In the genomic region with DNA sequence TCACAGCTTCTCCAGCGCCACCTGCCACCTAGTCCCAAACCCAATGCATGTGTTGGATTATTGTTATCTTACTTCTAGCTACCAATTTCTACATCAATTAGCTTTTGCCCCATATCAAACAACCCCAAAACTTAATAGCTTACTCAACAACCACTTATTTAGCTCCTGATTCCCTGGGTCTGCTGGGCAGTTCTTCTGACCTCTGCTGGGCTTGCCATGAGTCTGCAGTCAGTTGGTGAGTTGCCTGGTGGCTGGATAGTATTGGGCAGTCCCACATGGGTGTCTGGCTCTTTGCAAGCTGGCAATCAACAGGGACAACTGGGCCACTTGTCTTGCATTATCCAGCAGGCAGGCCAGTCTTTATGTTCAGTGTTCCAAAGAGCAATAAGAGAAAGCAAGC, we compare ENCODE assay signal across 19 cellular contexts. TPM values are rescaled to one million over a fixed set of nuclear protein-coding genes. Genes with fewer than 3 reads are reported as not detected.
DNase-seq lines count a peak whose midpoint lies in the region; ATAC-seq, FAIRE-seq and TF ChIP-seq lines count a peak whose summit lies in the region.
"Had no signal": no experiment of that assay in that cellular context is flagged by ENCODE, and none has a peak within 500 bp of the region (broad histone marks: within the 10 kb centered on the region; RNA-seq: fewer than 3 reads in every experiment).

No MANE protein-coding gene starts in this region.

- DNase-seq in H9 = no peak
- no peak for DNase-seq in PC-3
- no peak for DNase-seq in H1 (ENCODE audit: low read depth in 1 of 2, low spot score in 2 of 2)
- DNase-seq in left colon = no peak
- DNase-seq in HUDEP-2 (lab: John Stamatoyannopoulos, UW; ENCODE audit: unreplicated experiment in 76 of 76) = no peak
- no peak for DNase-seq in cerebellar nuclear complex (lab: John Stamatoyannopoulos, UW)
- no peak for DNase-seq in NCI-H146 (lab: John Stamatoyannopoulos, UW)
- DNase-seq in colonic mucosa = no peak
- DNase-seq: 8988T; AML-193; CD4-positive, CD25-positive, alpha-beta regulatory T cell; DMS53; GOT3; HCEC 1CT had no signal

- no peaks in the 10 kb centered on the region for H3K9me3 ChIP-seq in H9 (ENCODE audit: control insufficient read depth, low read depth, low read length)
- no peaks in the 10 kb centered on the region for H3K9me3 ChIP-seq in PC-3 (ENCODE audit: low read length)
- peaks cover 0 to 3% of the 10 kb centered on the region in 2 experiments; a peak in 1 of 4 replicates for H3K9me3 ChIP-seq in H1 (ENCODE audit: insufficient read depth in 2 of 2, low read depth in 1 of 2, low read length in 1 of 2)
- H3K9me3 ChIP-seq in colonic mucosa = no peaks in the 10 kb centered on the region

- H2BK15ac ChIP-seq in H9 (ENCODE audit: low read depth, low read length) (no peak overlapping the region), H1 (ENCODE audit: low read length) (no peak overlapping the region)

- CTCF ChIA-PET in PC-3 (lab: Charles Lee) = no interaction called here
- CTCF ChIA-PET in H1 (lab: Charles Lee; ENCODE audit: partially characterized antibody) = interaction anchor here (0.5 to 6.2 kb wide), 9 partner anchors 9 to 478 kb away, joined by 3 to 61 read pairs (median 6); partner anchors contain the start of gene MS4A15

- no peak overlapping the region for H4K5ac ChIP-seq in H9 (ENCODE audit: insufficient read length, low read depth, low read length)
- H4K5ac ChIP-seq in H1 (ENCODE audit: insufficient read length, low read depth, low read length) = no peak overlapping the region

- H3K4me3 Mint-ChIP-seq in H9 = no peak overlapping the region

- H2BK120ac ChIP-seq in H9 (ENCODE audit: low read depth, low read length, poor library complexity, severe bottlenecking) (no peak overlapping the region), H1 (replicated peaks; ENCODE audit: low read depth, low read length) (no peak overlapping the region)

- H3K4me2 ChIP-seq in H9 (ENCODE audit: insufficient read depth, insufficient read length, low read length) (no peak overlapping the region), PC-3 (ENCODE audit: low read length) (no peak overlapping the region), H1 (ENCODE audit: insufficient read depth in 1 of 2, low read depth in 2 of 2, low read length in 2 of 2) (no peak overlapping the region)
- H3K4me2 ChIP-seq: BLaER1 treated with 17β-estradiol and CSF1 and Interleukin-3, amounts not matched to agents 10 nM and 100 nM had no signal

- H3K4ac ChIP-seq in H9 (ENCODE audit: low read depth, low read length) = no peak overlapping the region
- H3K4ac ChIP-seq in H1 (replicated peaks; ENCODE audit: insufficient read length, low read depth, low read length) = no peak overlapping the region

- no peak for TF ChIP-seq POLR2A in H1 (IDR thresholded peaks at IDR 0.05; ENCODE audit: control extremely low read depth in 1 of 2, low read depth in 2 of 2, low read length in 2 of 2)

- no peak overlapping the region for H2BK12ac ChIP-seq in H9 (ENCODE audit: insufficient read length, low read depth, low read length)
- H2BK12ac ChIP-seq in H1 (ENCODE audit: low read depth, low read length) = no peak overlapping the region

- no peak for TF ChIP-seq EP300 in H1 (IDR thresholded peaks at IDR 0.05; ENCODE audit: borderline replicate concordance in 1 of 2, low read depth in 2 of 2, low read length in 2 of 2)

- H4K91ac ChIP-seq in H9 (ENCODE audit: insufficient read length, low read depth, low read length) (no peak overlapping the region), H1 (replicated peaks; ENCODE audit: insufficient read length, low read length) (no peak overlapping the region)

- no peak for FAIRE-seq in H1 (lab: Jason Lieb, UNC)
- FAIRE-seq: GM12878, GM18507, HepG2 had no signal

- no peaks in the 10 kb centered on the region for H3K27me3 ChIP-seq in H9 (ENCODE audit: insufficient read depth, low read length)
- peaks cover 21% of the 10 kb centered on the region for H3K27me3 ChIP-seq in PC-3 (ENCODE audit: low read length)
- H3K27me3 ChIP-seq in H1 (replicated peaks in 1 of 4; ENCODE audit: control insufficient read depth in 3 of 4, extremely low read depth in 1 of 4, insufficient read depth in 3 of 4, low read length in 3 of 4) = no peaks in the 10 kb centered on the region
- no peaks in the 10 kb centered on the region for H3K27me3 ChIP-seq in colonic mucosa
- H3K27me3 ChIP-seq: BLaER1 treated with 17β-estradiol and CSF1 and Interleukin-3, amounts not matched to agents 10 nM and 100 nM had no signal

- H4K20me1 ChIP-seq in H9 (ENCODE audit: control insufficient read depth, insufficient read depth, insufficient read length) (no peaks in the 10 kb centered on the region), PC-3 (ENCODE audit: low read length) (no peaks in the 10 kb centered on the region), H1 (replicated peaks in 1 of 2; ENCODE audit: control insufficient read depth in 1 of 2, insufficient read depth in 2 of 2, low read length in 2 of 2) (peaks cover 0 to 4% of the 10 kb centered on the region in 2 experiments)
- H4K20me1 ChIP-seq: BLaER1 treated with 17β-estradiol and CSF1 and Interleukin-3, amounts not matched to agents 10 nM and 100 nM had no signal

- H3K14ac ChIP-seq in H9 (ENCODE audit: insufficient read depth, low read length) (no peak overlapping the region), H1 (ENCODE audit: insufficient read length) (no peak overlapping the region)

- no peaks in the 10 kb centered on the region for H3K79me1 ChIP-seq in H9 (ENCODE audit: insufficient read depth, low read depth, low read length, poor library complexity, severe bottlenecking)
- H3K79me1 ChIP-seq in H1 (ENCODE audit: low read depth, low read length) = no peaks in the 10 kb centered on the region

- H3K79me2 ChIP-seq in H9 (ENCODE audit: insufficient read depth, low read length) (no peaks in the 10 kb centered on the region), PC-3 (ENCODE audit: low read length) (no peaks in the 10 kb centered on the region), H1 (ENCODE audit: control insufficient read depth in 1 of 2, insufficient read depth in 2 of 2, low read length in 2 of 2) (no peaks in the 10 kb centered on the region)

- ATAC-seq in PC-3 (no peak), left colon (peak; percentile 35)
- ATAC-seq: GM12878, HepG2 had no signal

- no peak overlapping the region for H2AK5ac ChIP-seq in H9 (ENCODE audit: insufficient read length, low read length)
- no peak overlapping the region for H2AK5ac ChIP-seq in H1 (ENCODE audit: low read depth, low read length)

- peaks cover 4 to 8% of the 10 kb centered on the region in 2 experiments for H3K4me1 Mint-ChIP-seq in H9
- H3K4me1 Mint-ChIP-seq: CD4-positive, CD25-positive, alpha-beta regulatory T cell had no signal

- no TSS peak for BruUV-seq in PC-3 (replicated peaks; lab: Mats Ljungman, UMichigan)

- no peak overlapping the region for H2AFZ ChIP-seq in H9 (ENCODE audit: low read length)
- H2AFZ ChIP-seq in PC-3 (ENCODE audit: low read length) = no peak overlapping the region
- no peak overlapping the region for H2AFZ ChIP-seq in H1 (ENCODE audit: low read length)

- no peak overlapping the region for H3K27ac Mint-ChIP-seq in H9
- H3K27ac Mint-ChIP-seq: CD4-positive, CD25-positive, alpha-beta regulatory T cell had no signal

- no peak overlapping the region for H3K18ac ChIP-seq in H9 (ENCODE audit: insufficient read length, low read depth, low read length)
- no peak overlapping the region for H3K18ac ChIP-seq in H1 (ENCODE audit: extremely low read depth, low read length)

- H3K4me1 ChIP-seq in H9 (ENCODE audit: insufficient read depth, low read length) (no peaks in the 10 kb centered on the region), PC-3 (ENCODE audit: insufficient read depth, low read length) (no peaks in the 10 kb centered on the region), H1 (replicated peaks in 1 of 4; ENCODE audit: control insufficient read depth in 3 of 4, insufficient read depth in 4 of 4, low read length in 3 of 4) (no peaks in the 10 kb centered on the region), colonic mucosa (no peaks in the 10 kb centered on the region)

- H3K27me3 Mint-ChIP-seq in H9 (ENCODE audit: low read depth) = peaks cover 3% of the 10 kb centered on the region

- peak; percentile 34; the same call in 1 of the 3 replicates for TF ChIP-seq CTCF in H9 (conservative IDR thresholded peaks at IDR 0.05)
- TF ChIP-seq CTCF in PC-3 (conservative IDR thresholded peaks at IDR 0.05; ENCODE audit: low read depth, low read length) = peak; percentile 43; the same call in 1 of the 2 replicates
- peak; percentile 27 to 46 (median 35) for TF ChIP-seq CTCF in H1 (IDR thresholded peaks at IDR 0.05; ENCODE audit: control extremely low read depth in 1 of 3, insufficient read depth in 1 of 3, low read depth in 1 of 3, low read length in 3 of 3)
- no peak for TF ChIP-seq CTCF in colonic mucosa (IDR thresholded peaks at IDR 0.05)

- H3K23me2 ChIP-seq in H9 (ENCODE audit: insufficient read length, low read depth, low read length, poor library complexity, severe bottlenecking) (no peaks in the 10 kb centered on the region), H1 (ENCODE audit: low read depth, low read length) (no peaks in the 10 kb centered on the region)

- no peak overlapping the region for H3K4me3 ChIP-seq in PC-3 (ENCODE audit: low read length)
- no peak overlapping the region for H3K4me3 ChIP-seq in H1 (ENCODE audit: extremely low read depth in 1 of 4, insufficient read depth in 2 of 4, low read depth in 3 of 4, low read length in 4 of 4)
- H3K4me3 ChIP-seq in colonic mucosa = no peak overlapping the region
- H3K4me3 ChIP-seq: BLaER1 treated with 17β-estradiol and CSF1 and Interleukin-3, amounts not matched to agents 10 nM and 100 nM; GM12878 had no signal

- H2BK20ac ChIP-seq in H9 (ENCODE audit: low read depth, low read length, poor library complexity, severe bottlenecking) (no peak overlapping the region), H1 (ENCODE audit: low read length) (no peak overlapping the region)

- no peaks in the 10 kb centered on the region for H3F3A ChIP-seq in PC-3 (ENCODE audit: low read length, unreplicated experiment)

- no peaks in the 10 kb centered on the region for H3K9me2 ChIP-seq in PC-3 (replicated peaks; ENCODE audit: low read length)

- intact Hi-C loops in PC-3 (cut with micrococcal nuclease) (no loop called here), left colon (cut with DNase I, micrococcal nuclease) (no loop called here), colonic mucosa (cut with DNase I) (no loop called here)

- POLR2A ChIA-PET in PC-3 (lab: Charles Lee; ENCODE audit: unreplicated experiment) (no interaction called here), H1 (lab: Charles Lee; ENCODE audit: partially characterized antibody) (interaction anchor here (1.6 kb wide), 1 partner anchor 16 kb away, joined by 3 read pairs; no protein-coding TSS in a partner anchor)

- no peak overlapping the region for H3K56ac ChIP-seq in H9 (ENCODE audit: insufficient read length, low read depth, low read length)
- H3K56ac ChIP-seq in H1 (replicated peaks; ENCODE audit: insufficient read length, low read depth, low read length) = no peak overlapping the region

- H3K36me3 ChIP-seq in PC-3 (ENCODE audit: low read depth, low read length) (no peaks in the 10 kb centered on the region), H1 (ENCODE audit: control insufficient read depth in 2 of 4, insufficient read depth in 4 of 4, low read length in 3 of 4) (no peaks in the 10 kb centered on the region), colonic mucosa (no peaks in the 10 kb centered on the region)
- H3K36me3 ChIP-seq: BLaER1 treated with 17β-estradiol and CSF1 and Interleukin-3, amounts not matched to agents 10 nM and 100 nM had no signal

- no peak overlapping the region for H3K27ac ChIP-seq in H9 (ENCODE audit: insufficient read length, low read depth, low read length)
- no peak overlapping the region for H3K27ac ChIP-seq in PC-3 (ENCODE audit: low read length)
- no peak overlapping the region for H3K27ac ChIP-seq in H1 (ENCODE audit: low read depth, low read length)
- no peak overlapping the region for H3K27ac ChIP-seq in colonic mucosa
- H3K27ac ChIP-seq: BLaER1 treated with 17β-estradiol and CSF1 and Interleukin-3, amounts not matched to agents 10 nM and 100 nM had no signal

- H3K23ac ChIP-seq in H9 (ENCODE audit: insufficient read length, low read depth, low read length) (no peak overlapping the region), H1 (ENCODE audit: insufficient read length) (no peak overlapping the region)

- H3K9ac ChIP-seq in H9 (ENCODE audit: extremely low read depth, insufficient read length, low read length) (no peak overlapping the region), PC-3 (ENCODE audit: low read length) (no peak overlapping the region), H1 (replicated peaks in 1 of 4; ENCODE audit: extremely low read depth in 1 of 4, low read depth in 3 of 4, low read length in 3 of 4) (no peak overlapping the region), colonic mucosa (ENCODE audit: low read depth in 2 of 2, low read length in 2 of 2) (no peak overlapping the region)
- H3K9ac ChIP-seq: BLaER1 treated with 17β-estradiol and CSF1 and Interleukin-3, amounts not matched to agents 10 nM and 100 nM had no signal

- no peak overlapping the region for H2BK5ac ChIP-seq in H9 (ENCODE audit: insufficient read length, low read length)
- H2BK5ac ChIP-seq in H1 (ENCODE audit: low read depth, low read length) = no peak overlapping the region

- TF ChIP-seq RAD21 in H1 (IDR thresholded peaks at IDR 0.05 in 1 of 2, conservative IDR thresholded peaks at IDR 0.05 in 1 of 2; ENCODE audit: low read depth in 2 of 2, low read length in 2 of 2) = peak in 1 of 2 experiments; percentile 29; a peak in 1 of 4 replicates

- peaks cover 0 to 4% of the 10 kb centered on the region in 2 experiments; a peak in 4 of 5 replicates for H3K9me3 Mint-ChIP-seq in H9

- no peak overlapping the region for H4K8ac ChIP-seq in H9 (replicated peaks; ENCODE audit: insufficient read length, low read depth, low read length)
- no peak overlapping the region for H4K8ac ChIP-seq in H1 (ENCODE audit: extremely low read depth, insufficient read depth, low read length)

- H3K36me3 Mint-ChIP-seq in H9 (ENCODE audit: insufficient read depth in 1 of 3, low read depth in 3 of 3) = no peaks in the 10 kb centered on the region; a peak in 2 of 7 replicates
- H3K36me3 Mint-ChIP-seq: CD4-positive, CD25-positive, alpha-beta regulatory T cell had no signal

- WGBS in H9 (ENCODE audit: extremely low coverage, insufficient read length, low lambda C conversion rate) = no CpG with 5 or more reads among the region's 1 CpG
- 60% methylated on average over 1 of the region's 1 CpG; no CpG with 5 or more reads in 1 of the 2 experiments for WGBS in H1 (ENCODE audit: extremely low coverage in 1 of 2, insufficient coverage in 1 of 2, insufficient read length in 1 of 2, insufficient replicate concordance in 2 of 2, low coverage in 1 of 2, low lambda C conversion rate in 2 of 2, missing lambda C conversion rate in 1 of 2), 2 experiments

- H3T11ph ChIP-seq in H9 (ENCODE audit: low read length) = no peak overlapping the region

RNA-seq across cellular contexts. Expression of gene MS4A15, which starts 13.6 kb away (rescaled TPM):
- total RNA-seq in H9 (2021) = 0.11 TPM in 1 of 2 replicates, not detected in the other
- total RNA-seq in PC-3 (2014; rRNA removed) = not detected in 2 replicates
- total RNA-seq in H1 (2021; fragmentation: NEBNext Ultra II Directional; extraction: Animal tissue kit (Norgen Biotek cat#: 25700)) = 0.17 TPM in 1 of 2 replicates, not detected in the other
- 0.15 and 0.41 TPM in 2 replicates for polyA plus RNA-seq in H1 (2011; rRNA removed)
- polyA plus RNA-seq in H1 (2011; cell fraction: cytosol; rRNA removed) = 0.04 TPM
- polyA plus RNA-seq in H1 (2011; cell fraction: nucleus; rRNA removed) = 0.24 TPM
- polyA plus RNA-seq in H1 (2012, experiment 1 of 2) = 0.20 to 0.27 TPM in 2 of 4 replicates, not detected in the others
- not detected for polyA plus RNA-seq in H1 (2012, experiment 2 of 2)
- polyA plus RNA-seq in H1 (2013, experiment 1 of 2) = 0.32 TPM
- polyA plus RNA-seq in H1 (2013, experiment 2 of 2) = 0.20 TPM
- 1.3 TPM in 1 of 2 replicates, not detected in the other for polyA minus RNA-seq in H1 (2011; rRNA and poly(A)+ RNA removed)
- not detected for polyA minus RNA-seq in H1 (2011; cell fraction: cytosol; rRNA and poly(A)+ RNA removed)
- not detected for polyA minus RNA-seq in H1 (2011; cell fraction: nucleus; rRNA and poly(A)+ RNA removed)
- not detected for total RNA-seq in left colon
- under 1 TPM in 1 of 2 donors, not detected in 1; 0.13 TPM for total RNA-seq in colonic mucosa
- total RNA-seq: CD4-positive, CD25-positive, alpha-beta regulatory T cell; HepG2; HT1080 had no signal
- polyA plus RNA-seq: CD4-positive, CD25-positive, alpha-beta regulatory T cell; HepG2 had no signal

RNA-seq across cellular contexts. Expression of gene MS4A18, which starts 18.5 kb away (rescaled TPM):
- total RNA-seq in H9 (2021) (not detected in 2 replicates), PC-3 (2014; rRNA removed) (not detected in 2 replicates), left colon (not detected), colonic mucosa (not detected)
- total RNA-seq in H1 (2021; fragmentation: NEBNext Ultra II Directional; extraction: Animal tissue kit (Norgen Biotek cat#: 25700)) = not detected in 2 replicates
- polyA plus RNA-seq in H1 (2011; rRNA removed) = not detected in 2 replicates
- not detected for polyA plus RNA-seq in H1 (2011; cell fraction: cytosol; rRNA removed)
- not detected for polyA plus RNA-seq in H1 (2011; cell fraction: nucleus; rRNA removed)
- not detected in 4 replicates for polyA plus RNA-seq in H1 (2012, experiment 1 of 2)
- not detected for polyA plus RNA-seq in H1 (2012, experiment 2 of 2)
- not detected for polyA plus RNA-seq in H1 (2013, experiment 1 of 2)
- not detected for polyA plus RNA-seq in H1 (2013, experiment 2 of 2)
- not detected in 2 replicates for polyA minus RNA-seq in H1 (2011; rRNA and poly(A)+ RNA removed)
- not detected for polyA minus RNA-seq in H1 (2011; cell fraction: cytosol; rRNA and poly(A)+ RNA removed)
- polyA minus RNA-seq in H1 (2011; cell fraction: nucleus; rRNA and poly(A)+ RNA removed) = not detected
- total RNA-seq: CD4-positive, CD25-positive, alpha-beta regulatory T cell; GM12878; HepG2; HT1080 had no signal
- polyA plus RNA-seq: CD4-positive, CD25-positive, alpha-beta regulatory T cell; GM12878; HepG2 had no signal

RNA-seq across cellular contexts. Expression of gene MS4A10, which starts 42.1 kb away (rescaled TPM):
- total RNA-seq in H9 (2021) (not detected in 2 replicates), PC-3 (2014; rRNA removed) (not detected in 2 replicates), left colon (1 to 10 TPM in 1 of 2 donors, under 1 TPM in 1; 0.12 to 1.1 TPM), colonic mucosa (under 1 TPM; 0.10 to 0.66 TPM)
- not detected in 2 replicates for total RNA-seq in H1 (2021; fragmentation: NEBNext Ultra II Directional; extraction: Animal tissue kit (Norgen Biotek cat#: 25700))
- polyA plus RNA-seq in H1 (2011; rRNA removed) = not detected in 2 replicates
- polyA plus RNA-seq in H1 (2011; cell fraction: cytosol; rRNA removed) = not detected
- not detected for polyA plus RNA-seq in H1 (2011; cell fraction: nucleus; rRNA removed)
- not detected in 4 replicates for polyA plus RNA-seq in H1 (2012, experiment 1 of 2)
- polyA plus RNA-seq in H1 (2012, experiment 2 of 2) = not detected
- polyA plus RNA-seq in H1 (2013, experiment 1 of 2) = not detected
- not detected for polyA plus RNA-seq in H1 (2013, experiment 2 of 2)
- polyA minus RNA-seq in H1 (2011; rRNA and poly(A)+ RNA removed) = not detected in 2 replicates
- polyA minus RNA-seq in H1 (2011; cell fraction: cytosol; rRNA and poly(A)+ RNA removed) = not detected
- polyA minus RNA-seq in H1 (2011; cell fraction: nucleus; rRNA and poly(A)+ RNA removed) = not detected
- total RNA-seq: CD4-positive, CD25-positive, alpha-beta regulatory T cell; GM12878; HepG2; HT1080 had no signal
- polyA plus RNA-seq: CD4-positive, CD25-positive, alpha-beta regulatory T cell; GM12878; HepG2 had no signal

RNA-seq across cellular contexts. Expression of gene MS4A8, which starts 43.6 kb away (rescaled TPM):
- total RNA-seq in H9 (2021) = not detected in 2 replicates
- total RNA-seq in PC-3 (2014; rRNA removed) = not detected in 2 replicates
- not detected in 2 replicates for total RNA-seq in H1 (2021; fragmentation: NEBNext Ultra II Directional; extraction: Animal tissue kit (Norgen Biotek cat#: 25700))
- polyA plus RNA-seq in H1 (2011; rRNA removed) = not detected in 2 replicates
- not detected for polyA plus RNA-seq in H1 (2011; cell fraction: cytosol; rRNA removed)
- not detected for polyA plus RNA-seq in H1 (2011; cell fraction: nucleus; rRNA removed)
- polyA plus RNA-seq in H1 (2012, experiment 1 of 2) = not detected in 4 replicates
- not detected for polyA plus RNA-seq in H1 (2012, experiment 2 of 2)
- not detected for polyA plus RNA-seq in H1 (2013, experiment 1 of 2)
- polyA plus RNA-seq in H1 (2013, experiment 2 of 2) = not detected
- not detected in 2 replicates for polyA minus RNA-seq in H1 (2011; rRNA and poly(A)+ RNA removed)
- polyA minus RNA-seq in H1 (2011; cell fraction: cytosol; rRNA and poly(A)+ RNA removed) = not detected
- not detected for polyA minus RNA-seq in H1 (2011; cell fraction: nucleus; rRNA and poly(A)+ RNA removed)
- 10 to 100 TPM; 25.0 to 51.0 TPM for total RNA-seq in left colon
- total RNA-seq in colonic mucosa = 10 to 100 TPM in 1 of 2 donors, 1 to 10 TPM in 1; 6.3 to 24.0 TPM
- total RNA-seq: CD4-positive, CD25-positive, alpha-beta regulatory T cell; GM12878; HepG2; HT1080 had no signal
- polyA plus RNA-seq: CD4-positive, CD25-positive, alpha-beta regulatory T cell; HepG2 had no signal
